In genomic region chr10:44985175-44985681, GRCh38 we compare ENCODE assay signal across 2 cellular contexts.
TF ChIP-seq lines count a peak whose summit lies in the region.

No MANE protein-coding gene starts in this region.

TF ChIP-seq in H1, 55 proteins besides CTCF, POLR2A, EP300 and RAD21:
- TF ChIP-seq MAFK (IDR thresholded peaks at IDR 0.05; ENCODE audit: low read depth, low read length) = no peak
- TF ChIP-seq FOSL1 (IDR thresholded peaks at IDR 0.05; ENCODE audit: insufficient read depth, low read depth, low read length) = no peak
- TF ChIP-seq HDAC6 (IDR thresholded peaks at IDR 0.05; ENCODE audit: low read depth, low read length) = no peak
- TF ChIP-seq E2F6 (IDR thresholded peaks at IDR 0.05) = no peak
- TF ChIP-seq RXRA (IDR thresholded peaks at IDR 0.05; ENCODE audit: insufficient read depth, low read depth, low read length) = no peak
- TF ChIP-seq TEAD4 (IDR thresholded peaks at IDR 0.05; ENCODE audit: low read depth, low read length) = no peak
- no peak for TF ChIP-seq SP1 (IDR thresholded peaks at IDR 0.05; ENCODE audit: low read depth, low read length)
- TF ChIP-seq KDM1A (IDR thresholded peaks at IDR 0.05; ENCODE audit: borderline replicate concordance, low read length) = no peak
TF ChIP-seq in H1: peak in this region for 0.

TF ChIP-seq in liver, 16 proteins besides CTCF, POLR2A, EP300 and RAD21:
- TF ChIP-seq RXRA (IDR thresholded peaks at IDR 0.05) = peak in 1 of 2 donors; percentile 27
- TF ChIP-seq HNF4G (IDR thresholded peaks at IDR 0.05) = no peak
- TF ChIP-seq SP1 (IDR thresholded peaks at IDR 0.05) = peak; percentile 26
- no peak for TF ChIP-seq JUND (IDR thresholded peaks at IDR 0.05)
